In genomic region chr3:189708375-189708774, GRCh38 we compare ENCODE assay signal across 26 cellular contexts.
A peak's percentile ranks its signal among the peaks of the same experiment; 100 is the strongest.
DNase-seq lines count a peak whose midpoint lies in the region; ATAC-seq, FAIRE-seq and TF ChIP-seq lines count a peak whose summit lies in the region.
"Had no signal": no experiment of that assay in that cellular context is flagged by ENCODE, and none has a peak within 500 bp of the region (broad histone marks: within the 10 kb centered on the region; RNA-seq: fewer than 3 reads in every experiment).

No MANE protein-coding gene starts in this region.

- FAIRE-seq in GM12892 (lab: Jason Lieb, UNC) = peak; percentile 51
- peak; percentile 31 for FAIRE-seq in GM12878 (lab: Jason Lieb, UNC)
- FAIRE-seq: A204.1, G401.6, GM18507, HepG2, K562 had no signal

- H3K9me3 ChIP-seq in MM.1S (replicated peaks; ENCODE audit: insufficient read depth, low read length) (no peaks in the 10 kb centered on the region), GM12878 (replicated peaks; ENCODE audit: control insufficient read depth, insufficient read depth, low read length) (no peaks in the 10 kb centered on the region; the same call in 2 of the 3 replicates), psoas muscle (no peaks in the 10 kb centered on the region)
- H3K9me3 ChIP-seq: BLaER1, MG63, SJCRH30 had no signal

- intact Hi-C loops in GM12878 (cut with micrococcal nuclease; ENCODE audit: unreplicated experiment) = no loop called here
- intact Hi-C loops in psoas muscle (cut with DNase I) = no loop called here

- H3K4me1 ChIP-seq in MM.1S (ENCODE audit: low read length) (no peaks in the 10 kb centered on the region), GM12878 (ENCODE audit: control insufficient read depth, insufficient read depth, low read length) (peaks cover 17% of the 10 kb centered on the region), psoas muscle (peaks cover 70% of the 10 kb centered on the region)
- H3K4me1 ChIP-seq: BLaER1, SJCRH30 had no signal

- DNase-seq in GM12892 (ENCODE audit: insufficient read length) = no peak
- peak; percentile 32 for DNase-seq in MM.1S
- DNase-seq in GM12878 (ENCODE audit: low read depth, low spot score) = no peak
- no peak for DNase-seq in psoas muscle
- no peak for DNase-seq in pons (ENCODE audit: low spot score)
- DNase-seq in DMS153 (lab: John Stamatoyannopoulos, UW) = no peak
- DNase-seq in omental fat pad (ENCODE audit: low spot score) = no peak
- no peak for DNase-seq in GM03348 (ENCODE audit: low spot score)
- DNase-seq: CD4-positive, CD25-positive, alpha-beta regulatory T cell; H7; MG63; NCI-H1048; NCI-H1417 treated with DMSO at 0.1 percent for 48 hours; NCI-H1694 treated with DMSO at 0.1 percent for 48 hours; NCI-H2081; NCI-H2227 treated with DMSO at 0.1 percent for 48 hours; NCI-H510A; NCI-H69; SJCRH30 had no signal

- H3K9ac ChIP-seq in MM.1S (ENCODE audit: low read length) (no peak overlapping the region), GM12878 (ENCODE audit: control insufficient read depth, insufficient read depth, low read length) (no peak overlapping the region)
- H3K9ac ChIP-seq: BLaER1 had no signal

- TF ChIP-seq RAD21 in GM12878 (IDR thresholded peaks at IDR 0.05; ENCODE audit: insufficient read depth, low read depth, low read length) = no peak

- TF ChIP-seq CTCF in MM.1S (IDR thresholded peaks at IDR 0.05; ENCODE audit: low read length) = no peak
- no peak for TF ChIP-seq CTCF in GM12878 (IDR thresholded peaks at IDR 0.05 in 2 of 3, conservative IDR thresholded peaks at IDR 0.05 in 1 of 3; ENCODE audit: control insufficient read depth in 2 of 3, extremely low read depth in 1 of 3, insufficient read depth in 1 of 3, low read depth in 3 of 3, low read length in 3 of 3)
- TF ChIP-seq CTCF in psoas muscle (IDR thresholded peaks at IDR 0.05) = no peak
- TF ChIP-seq CTCF in omental fat pad (IDR thresholded peaks at IDR 0.05) = no peak

- no peaks in the 10 kb centered on the region for H3K79me2 ChIP-seq in MM.1S (ENCODE audit: low read length)
- no peaks in the 10 kb centered on the region for H3K79me2 ChIP-seq in GM12878 (ENCODE audit: control insufficient read depth, insufficient read depth, low read length)

- SMC1A ChIA-PET in GM12878 (lab: Charles Lee; ENCODE audit: uncharacterized antibody, unreplicated experiment) = interaction anchor here (1.1 to 4.0 kb wide), 8 partner anchors 8 to 55 kb away, joined by 3 to 28 read pairs (median 5); no protein-coding TSS in a partner anchor

- H3K4me2 ChIP-seq in MM.1S (ENCODE audit: low read depth, low read length) (no peak overlapping the region), GM12878 (ENCODE audit: control insufficient read depth, insufficient read depth) (peak overlapping the region; percentile 73)
- H3K4me2 ChIP-seq: BLaER1 had no signal

- H2AFZ ChIP-seq in MM.1S (ENCODE audit: low read length) = no peak overlapping the region
- peak overlapping the region; percentile 47 for H2AFZ ChIP-seq in GM12878 (ENCODE audit: control insufficient read depth, low read depth, low read length)

- H3K36me3 ChIP-seq in MM.1S (replicated peaks; ENCODE audit: insufficient read depth, low read length) (no peaks in the 10 kb centered on the region), GM12878 (ENCODE audit: control insufficient read depth in 2 of 2, insufficient read depth in 2 of 2, low read length in 1 of 2) (no peaks in the 10 kb centered on the region), psoas muscle (ENCODE audit: insufficient read depth in 1 of 2, low read depth in 1 of 2) (no peaks in the 10 kb centered on the region)
- H3K36me3 ChIP-seq: BLaER1, MG63, SJCRH30 had no signal

- H3K4me3 ChIP-seq in MM.1S (ENCODE audit: low read length) (no peak overlapping the region), GM12878 (no peak overlapping the region), psoas muscle (no peak overlapping the region)
- H3K4me3 ChIP-seq: BLaER1, K562, MG63, SJCRH30 had no signal

- H4K20me1 ChIP-seq in MM.1S (ENCODE audit: insufficient read depth, low read length) = no peaks in the 10 kb centered on the region
- no peaks in the 10 kb centered on the region for H4K20me1 ChIP-seq in GM12878 (ENCODE audit: control insufficient read depth, insufficient read depth)
- H4K20me1 ChIP-seq: BLaER1 had no signal

- WGBS in GM12878 (ENCODE audit: insufficient coverage, insufficient replicate concordance, low lambda C conversion rate, missing lambda C conversion rate) = 67% methylated on average over 3 of the region's 3 CpGs
- 47 to 56% (median 54%) methylated on average over 3 of the region's 3 CpGs for WGBS in psoas muscle, 3 donors

- H3K27ac ChIP-seq in MM.1S (ENCODE audit: low read length) (no peak overlapping the region), GM12878 (ENCODE audit: control insufficient read depth, insufficient read depth) (peak overlapping the region; percentile 41; the same call in 1 of the 2 replicates), psoas muscle (peak overlapping the region; percentile 14)
- H3K27ac ChIP-seq: BLaER1, SJCRH30 had no signal

- no TSS peak for BruUV-seq in GM12878 (replicated peaks; lab: Mats Ljungman, UMichigan)

- no peak for TF ChIP-seq EP300 in GM12878 (IDR thresholded peaks at IDR 0.05; ENCODE audit: borderline replicate concordance in 1 of 2, control insufficient read depth in 1 of 2, low read depth in 2 of 2, low read length in 2 of 2)

- POLR2A ChIA-PET in GM12878 (lab: Charles Lee) = interaction anchor here (0.6 to 1.2 kb wide), 2 partner anchors 34 to 78 kb away, joined by 3 read pairs; no protein-coding TSS in a partner anchor

- RAD21 ChIA-PET in GM12878 (lab: Charles Lee; ENCODE audit: unreplicated experiment) = interaction anchor here (1.0 to 1.7 kb wide), 2 partner anchors 9 to 201 kb away, joined by 4 read pairs; no protein-coding TSS in a partner anchor

- CTCF ChIA-PET in GM12878 (lab: Yijun Ruan, JAX) = interaction anchor here (0.6 to 1.5 kb wide), 3 partner anchors 10 to 208 kb away, joined by 3 to 4 read pairs (median 4); no protein-coding TSS in a partner anchor

- TF ChIP-seq POLR2A in GM12892 (IDR thresholded peaks at IDR 0.05; ENCODE audit: low read depth, low read length) = no peak
- TF ChIP-seq POLR2A in GM12878 (IDR thresholded peaks at IDR 0.05; ENCODE audit: low read depth, low read length) = no peak

- H3K9me2 ChIP-seq in MM.1S (replicated peaks; ENCODE audit: insufficient read depth, low read length) = no peaks in the 10 kb centered on the region

- no peaks in the 10 kb centered on the region for H3F3A ChIP-seq in MM.1S (ENCODE audit: insufficient read depth, low read length)

- ATAC-seq in GM12878 (peak; percentile 9; the same call in 2 of the 3 replicates), psoas muscle (peak in 1 of 4 donors; percentile 30), omental fat pad (ENCODE audit: low FRiP score) (no peak)
- ATAC-seq: HepG2, K562, SK-N-SH treated with all-trans-retinoic acid at 6 μM for 48 hours had no signal

- H3K27me3 ChIP-seq in MM.1S (replicated peaks; ENCODE audit: insufficient read depth, low read length) (no peaks in the 10 kb centered on the region), GM12878 (replicated peaks in 1 of 2; ENCODE audit: control insufficient read depth in 2 of 2, insufficient read depth in 2 of 2, low read length in 1 of 2) (no peaks in the 10 kb centered on the region), psoas muscle (ENCODE audit: insufficient read depth in 3 of 3, low read length in 2 of 3) (no peaks in the 10 kb centered on the region)
- H3K27me3 ChIP-seq: BLaER1, MG63, SJCRH30 had no signal

- in situ Hi-C loops in GM12878 (cut with MboI) = no loop called here

TF ChIP-seq in GM12878, 131 proteins besides CTCF, POLR2A, EP300 and RAD21 (continues in another document):
- no peak for TF ChIP-seq SIX5 (IDR thresholded peaks at IDR 0.05; ENCODE audit: low read depth, low read length, severe bottlenecking)
- TF ChIP-seq, protein P1, sequence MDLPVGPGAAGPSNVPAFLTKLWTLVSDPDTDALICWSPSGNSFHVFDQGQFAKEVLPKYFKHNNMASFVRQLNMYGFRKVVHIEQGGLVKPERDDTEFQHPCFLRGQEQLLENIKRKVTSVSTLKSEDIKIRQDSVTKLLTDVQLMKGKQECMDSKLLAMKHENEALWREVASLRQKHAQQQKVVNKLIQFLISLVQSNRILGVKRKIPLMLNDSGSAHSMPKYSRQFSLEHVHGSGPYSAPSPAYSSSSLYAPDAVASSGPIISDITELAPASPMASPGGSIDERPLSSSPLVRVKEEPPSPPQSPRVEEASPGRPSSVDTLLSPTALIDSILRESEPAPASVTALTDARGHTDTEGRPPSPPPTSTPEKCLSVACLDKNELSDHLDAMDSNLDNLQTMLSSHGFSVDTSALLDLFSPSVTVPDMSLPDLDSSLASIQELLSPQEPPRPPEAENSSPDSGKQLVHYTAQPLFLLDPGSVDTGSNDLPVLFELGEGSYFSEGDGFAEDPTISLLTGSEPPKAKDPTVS (IDR thresholded peaks at IDR 0.05; ENCODE audit: low read depth, low read length) = no peak
- peak; percentile 16; the same call in 1 of the 2 replicates for TF ChIP-seq ZNF24 (IDR thresholded peaks at IDR 0.05)
- TF ChIP-seq, protein P2, sequence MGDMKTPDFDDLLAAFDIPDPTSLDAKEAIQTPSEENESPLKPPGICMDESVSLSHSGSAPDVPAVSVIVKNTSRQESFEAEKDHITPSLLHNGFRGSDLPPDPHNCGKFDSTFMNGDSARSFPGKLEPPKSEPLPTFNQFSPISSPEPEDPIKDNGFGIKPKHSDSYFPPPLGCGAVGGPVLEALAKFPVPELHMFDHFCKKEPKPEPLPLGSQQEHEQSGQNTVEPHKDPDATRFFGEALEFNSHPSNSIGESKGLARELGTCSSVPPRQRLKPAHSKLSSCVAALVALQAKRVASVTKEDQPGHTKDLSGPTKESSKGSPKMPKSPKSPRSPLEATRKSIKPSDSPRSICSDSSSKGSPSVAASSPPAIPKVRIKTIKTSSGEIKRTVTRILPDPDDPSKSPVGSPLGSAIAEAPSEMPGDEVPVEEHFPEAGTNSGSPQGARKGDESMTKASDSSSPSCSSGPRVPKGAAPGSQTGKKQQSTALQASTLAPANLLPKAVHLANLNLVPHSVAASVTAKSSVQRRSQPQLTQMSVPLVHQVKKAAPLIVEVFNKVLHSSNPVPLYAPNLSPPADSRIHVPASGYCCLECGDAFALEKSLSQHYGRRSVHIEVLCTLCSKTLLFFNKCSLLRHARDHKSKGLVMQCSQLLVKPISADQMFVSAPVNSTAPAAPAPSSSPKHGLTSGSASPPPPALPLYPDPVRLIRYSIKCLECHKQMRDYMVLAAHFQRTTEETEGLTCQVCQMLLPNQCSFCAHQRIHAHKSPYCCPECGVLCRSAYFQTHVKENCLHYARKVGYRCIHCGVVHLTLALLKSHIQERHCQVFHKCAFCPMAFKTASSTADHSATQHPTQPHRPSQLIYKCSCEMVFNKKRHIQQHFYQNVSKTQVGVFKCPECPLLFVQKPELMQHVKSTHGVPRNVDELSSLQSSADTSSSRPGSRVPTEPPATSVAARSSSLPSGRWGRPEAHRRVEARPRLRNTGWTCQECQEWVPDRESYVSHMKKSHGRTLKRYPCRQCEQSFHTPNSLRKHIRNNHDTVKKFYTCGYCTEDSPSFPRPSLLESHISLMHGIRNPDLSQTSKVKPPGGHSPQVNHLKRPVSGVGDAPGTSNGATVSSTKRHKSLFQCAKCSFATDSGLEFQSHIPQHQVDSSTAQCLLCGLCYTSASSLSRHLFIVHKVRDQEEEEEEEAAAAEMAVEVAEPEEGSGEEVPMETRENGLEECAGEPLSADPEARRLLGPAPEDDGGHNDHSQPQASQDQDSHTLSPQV (IDR thresholded peaks at IDR 0.05) = no peak
- TF ChIP-seq POU2F2 (IDR thresholded peaks at IDR 0.05; ENCODE audit: borderline replicate concordance, low read depth, low read length) = no peak
